Comparison of ENCODE assay signal across 22 cellular contexts in the genomic region with DNA sequence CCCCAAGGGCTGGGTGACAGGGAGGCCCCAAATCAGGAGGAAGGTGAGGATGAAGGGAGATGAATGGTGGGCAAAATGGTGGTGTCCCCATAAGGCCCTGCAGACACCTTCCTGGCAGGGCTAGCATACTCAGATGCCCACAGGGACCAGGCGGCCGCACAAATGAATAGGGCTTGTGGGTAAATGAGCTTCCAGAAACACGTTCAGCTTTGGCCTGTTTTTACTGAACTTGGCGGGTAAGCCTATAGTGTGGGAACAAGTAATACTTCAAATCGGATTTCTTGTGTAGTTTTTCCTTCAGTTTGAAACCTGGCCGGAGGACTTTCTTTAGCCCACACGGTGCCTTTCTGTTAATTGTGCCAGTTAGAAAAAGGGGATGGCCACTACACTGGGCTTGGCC. TPM values are rescaled to one million over a fixed set of nuclear protein-coding genes. Genes with fewer than 3 reads are reported as not detected.
DNase-seq lines count a peak whose midpoint lies in the region; ATAC-seq and TF ChIP-seq lines count a peak whose summit lies in the region.
"Had no signal": no experiment of that assay in that cellular context is flagged by ENCODE, and none has a peak within 500 bp of the region (broad histone marks: within the 10 kb centered on the region; RNA-seq: fewer than 3 reads in every experiment).

No MANE protein-coding gene starts in this region.

- no peak for TF ChIP-seq CTCF in HFFc6 (IDR thresholded peaks at IDR 0.05)
- TF ChIP-seq CTCF in breast epithelium (IDR thresholded peaks at IDR 0.05) = no peak

- H3K4me3 ChIP-seq in breast epithelium = peak overlapping the region in 1 of 3 donors; percentile 23
- H3K4me3 ChIP-seq in stomach smooth muscle (ENCODE audit: low read length in 2 of 2) = no peak overlapping the region
- H3K4me3 ChIP-seq: cardiac muscle cell, dorsolateral prefrontal cortex had no signal

- H3K36me3 Mint-ChIP-seq in HFFc6 (ENCODE audit: low read depth) = peaks cover 5% of the 10 kb centered on the region; the same call in 1 of the 2 replicates
- H3K36me3 Mint-ChIP-seq in stimulated activated effector memory CD8-positive, alpha-beta T cell treated with anti-CD3 and anti-CD28 coated beads, Interleukin-12 subunit alpha, Interleukin-12 subunit beta, amount 100 ng/mL, for 72 hours = peaks cover 21% of the 10 kb centered on the region
- H3K36me3 Mint-ChIP-seq: activated CD4-positive, alpha-beta memory T cell treated with anti-CD3 and anti-CD28 coated beads for 36 hours had no signal

- no peaks in the 10 kb centered on the region for H3K27me3 Mint-ChIP-seq in HFFc6 (ENCODE audit: insufficient read depth)
- H3K27me3 Mint-ChIP-seq: activated B cell treated with CpG ODN at 0.5 μM for 24 hours; activated CD4-positive, alpha-beta memory T cell treated with anti-CD3 and anti-CD28 coated beads for 36 hours; CD4-positive, alpha-beta memory T cell had no signal

- peak overlapping the region; percentile 64 to 81 for H3K27ac ChIP-seq in breast epithelium
- H3K27ac ChIP-seq in layer of hippocampus (ENCODE audit: low read depth, low read length) = peak overlapping the region; percentile 46
- peak overlapping the region; percentile 18 for H3K27ac ChIP-seq in stomach smooth muscle (ENCODE audit: low read length)
- H3K27ac ChIP-seq: cardiac muscle cell had no signal

- H3K27ac Mint-ChIP-seq in HFFc6 = peak overlapping the region; percentile 58
- no peak overlapping the region for H3K27ac Mint-ChIP-seq in stimulated activated effector memory CD8-positive, alpha-beta T cell treated with anti-CD3 and anti-CD28 coated beads, Interleukin-12 subunit alpha, Interleukin-12 subunit beta, amount 100 ng/mL, for 72 hours
- H3K27ac Mint-ChIP-seq: activated B cell treated with CpG ODN at 0.5 μM for 24 hours; activated CD4-positive, alpha-beta memory T cell treated with anti-CD3 and anti-CD28 coated beads for 36 hours had no signal

- peaks cover 0 to 8% of the 10 kb centered on the region in 2 donors for H3K27me3 ChIP-seq in breast epithelium
- H3K27me3 ChIP-seq in layer of hippocampus (ENCODE audit: control insufficient read depth, insufficient read depth, low read length) = no peaks in the 10 kb centered on the region
- H3K27me3 ChIP-seq in stomach smooth muscle (ENCODE audit: control insufficient read depth in 1 of 2, insufficient read depth in 2 of 2, low read length in 2 of 2) = peaks cover 0 to 8% of the 10 kb centered on the region in 2 donors
- H3K27me3 ChIP-seq: cardiac muscle cell had no signal

- DNase-seq in HFFc6 (no peak), breast epithelium (ENCODE audit: low spot score in 2 of 2) (no peak), H4 (ENCODE audit: low spot score) (no peak)
- DNase-seq in stimulated activated effector memory CD8-positive, alpha-beta T cell treated with anti-CD3 and anti-CD28 coated beads, Interleukin-12 subunit alpha, Interleukin-12 subunit beta, amount 100 ng/mL, for 72 hours (ENCODE audit: low spot score in 2 of 2) = no peak
- DNase-seq: activated B cell treated with CpG ODN at 0.5 μM for 24 hours; activated CD4-positive, alpha-beta memory T cell treated with anti-CD3 and anti-CD28 coated beads for 36 hours; activated gamma-delta T cell; CD4-positive, alpha-beta memory T cell; dorsolateral prefrontal cortex; foreskin melanocyte; H7; KBM-7; NCI-H1694 treated with DMSO at 0.1 percent for 48 hours; NCI-H2171 treated with DMSO at 0.1 percent for 48 hours; NCI-H526 treated with DMSO at 0.1 percent for 48 hours; stimulated activated CD4-positive, alpha-beta T cell treated with anti-CD3 and anti-CD28 coated beads, Interleukin-12 subunit alpha, Interleukin-12 subunit beta, amount 100 ng/mL, for 4 hours; stimulated activated CD4-positive, alpha-beta T cell treated with anti-CD3 and anti-CD28 coated beads, Interleukin-4, amount 100 ng/mL, for 4 hours; T1000 had no signal

- H3K9me3 ChIP-seq in breast epithelium (no peaks in the 10 kb centered on the region), stomach smooth muscle (ENCODE audit: control insufficient read depth in 2 of 2, low read length in 2 of 2) (no peaks in the 10 kb centered on the region)

- ATAC-seq in stimulated activated effector memory CD8-positive, alpha-beta T cell treated with anti-CD3 and anti-CD28 coated beads, Interleukin-12 subunit alpha, Interleukin-12 subunit beta, amount 100 ng/mL, for 72 hours = no peak
- ATAC-seq in HG02623 (IDR thresholded peaks at IDR 0.05; ENCODE audit: unreplicated experiment) = no peak

- no peaks in the 10 kb centered on the region for H3K9me3 Mint-ChIP-seq in HFFc6
- no peaks in the 10 kb centered on the region for H3K9me3 Mint-ChIP-seq in stimulated activated effector memory CD8-positive, alpha-beta T cell treated with anti-CD3 and anti-CD28 coated beads, Interleukin-12 subunit alpha, Interleukin-12 subunit beta, amount 100 ng/mL, for 72 hours
- H3K9me3 Mint-ChIP-seq: activated B cell treated with CpG ODN at 0.5 μM for 24 hours; activated CD4-positive, alpha-beta memory T cell treated with anti-CD3 and anti-CD28 coated beads for 36 hours; CD4-positive, alpha-beta memory T cell had no signal

- H3K4me1 Mint-ChIP-seq in HFFc6 (ENCODE audit: low read depth) = peaks cover 60% of the 10 kb centered on the region
- H3K4me1 Mint-ChIP-seq in stimulated activated effector memory CD8-positive, alpha-beta T cell treated with anti-CD3 and anti-CD28 coated beads, Interleukin-12 subunit alpha, Interleukin-12 subunit beta, amount 100 ng/mL, for 72 hours = peaks cover 25% of the 10 kb centered on the region

- H3K4me1 ChIP-seq in breast epithelium (no peaks in the 10 kb centered on the region), stomach smooth muscle (ENCODE audit: control insufficient read depth, insufficient read depth, low read length) (peaks cover 28% of the 10 kb centered on the region)

- no peak overlapping the region for H3K4me3 Mint-ChIP-seq in HFFc6
- no peak overlapping the region for H3K4me3 Mint-ChIP-seq in stimulated activated effector memory CD8-positive, alpha-beta T cell treated with anti-CD3 and anti-CD28 coated beads, Interleukin-12 subunit alpha, Interleukin-12 subunit beta, amount 100 ng/mL, for 72 hours
- H3K4me3 Mint-ChIP-seq: activated B cell treated with CpG ODN at 0.5 μM for 24 hours; activated CD4-positive, alpha-beta memory T cell treated with anti-CD3 and anti-CD28 coated beads for 36 hours; CD4-positive, alpha-beta memory T cell had no signal

- no peak for TF ChIP-seq POLR2A in breast epithelium (IDR thresholded peaks at IDR 0.05)

- H3K9ac ChIP-seq in stomach smooth muscle (ENCODE audit: low read length in 2 of 2) = no peak overlapping the region

- intact Hi-C loops in breast epithelium (cut with DNase I; ENCODE audit: low total_unique reads) = no loop called here

- H3K36me3 ChIP-seq in breast epithelium (no peaks in the 10 kb centered on the region), stomach smooth muscle (ENCODE audit: control insufficient read depth in 2 of 2, insufficient read depth in 2 of 2, low read length in 2 of 2) (peaks cover 0 to 2% of the 10 kb centered on the region in 2 donors)

RNA-seq across cellular contexts. Expression of a gene that starts 22.7 kb away (rescaled TPM):
- 100 to 1,000 TPM; 141 to 208 (median 196) TPM for total RNA-seq in HFFc6 (2021; fragmentation: NEBNext Ultra II Directional; extraction: Animal tissue kit (Norgen Biotek cat#: 25700))
- total RNA-seq in breast epithelium = 10 to 100 TPM; 43.6 to 64.7 (median 44.5) TPM
- 188 and 213 TPM in 2 replicates for total RNA-seq in H4 (2014; rRNA removed; shearing (Covaris generic))

Comparison
In these comparisons a context has a peak if more than half of its experiments do, and no peak if none do; other contexts are left out.
1. H3K27ac ChIP-seq: peak in every context shown above with its lines; median percentile 72 in breast epithelium; 46 in layer of hippocampus; 18 in stomach smooth muscle.